ENCODE assay signal across 8 cellular contexts in the genomic region with DNA sequence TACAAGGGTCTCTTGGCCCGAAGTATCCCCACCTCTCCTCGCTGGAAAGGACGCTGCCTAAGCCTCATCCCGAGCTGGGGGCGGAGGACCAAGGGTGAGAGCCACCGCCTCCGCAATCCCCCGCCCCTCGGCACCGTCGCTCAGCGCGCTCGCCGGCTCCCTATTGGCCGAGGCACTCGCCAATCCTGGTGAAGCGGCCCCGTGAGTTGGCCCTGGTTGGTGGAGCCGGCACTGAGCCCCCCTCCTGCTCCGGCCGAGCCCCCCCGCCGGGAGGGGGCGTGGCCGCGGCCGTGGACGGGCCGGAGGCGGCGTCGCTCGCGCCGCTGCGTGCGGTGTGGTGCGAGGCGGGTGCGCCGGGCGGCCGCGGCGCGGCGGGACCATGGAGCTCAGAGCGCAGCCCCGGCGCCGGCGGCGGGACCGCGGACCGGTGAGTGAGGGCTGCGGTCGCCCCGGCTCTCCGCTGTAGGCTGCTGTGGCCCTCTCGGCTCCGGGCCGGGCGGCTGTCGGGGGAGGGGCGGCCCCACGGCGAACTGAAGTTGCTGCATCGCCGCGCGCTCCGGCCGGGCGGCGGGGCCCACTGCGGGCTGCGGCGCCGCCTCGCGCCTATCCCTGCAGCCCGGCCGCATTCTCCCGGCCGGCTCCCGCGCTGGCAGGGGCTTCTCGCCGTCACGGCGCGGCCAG. TPM values are rescaled to one million over a fixed set of nuclear protein-coding genes. Genes with fewer than 3 reads are reported as not detected.
DNase-seq lines count a peak whose midpoint lies in the region; ATAC-seq lines count a peak whose summit lies in the region.

A gene with protein sequence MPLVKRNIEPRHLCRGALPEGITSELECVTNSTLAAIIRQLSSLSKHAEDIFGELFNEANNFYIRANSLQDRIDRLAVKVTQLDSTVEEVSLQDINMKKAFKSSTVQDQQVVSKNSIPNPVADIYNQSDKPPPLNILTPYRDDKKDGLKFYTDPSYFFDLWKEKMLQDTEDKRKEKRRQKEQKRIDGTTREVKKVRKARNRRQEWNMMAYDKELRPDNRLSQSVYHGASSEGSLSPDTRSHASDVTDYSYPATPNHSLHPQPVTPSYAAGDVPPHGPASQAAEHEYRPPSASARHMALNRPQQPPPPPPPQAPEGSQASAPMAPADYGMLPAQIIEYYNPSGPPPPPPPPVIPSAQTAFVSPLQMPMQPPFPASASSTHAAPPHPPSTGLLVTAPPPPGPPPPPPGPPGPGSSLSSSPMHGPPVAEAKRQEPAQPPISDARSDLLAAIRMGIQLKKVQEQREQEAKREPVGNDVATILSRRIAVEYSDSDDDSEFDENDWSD (plus strand): TSS at position 291 of the 681 bp plus-strand sequence. CDS start 84,588 bp downstream, outside the sequence.

- H3K36me3 Mint-ChIP-seq in activated CD4-positive, alpha-beta memory T cell treated with anti-CD3 and anti-CD28 coated beads, Interleukin-2, amount 10 ng/mL, durations not matched to agents 7 days and 5 days (ENCODE audit: low read depth) = no peaks in the 10 kb centered on the region

- H3K23ac ChIP-seq in mesendoderm (ENCODE audit: low read length) = no peak within 1 kb of the TSS

- POLR2A ChIA-PET in activated CD4-positive, alpha-beta memory T cell treated with anti-CD3 and anti-CD28 coated beads, Interleukin-2, amount 10 ng/mL, durations not matched to agents 7 days and 5 days (lab: Charles Lee) = no interaction called here

- peak; percentile 98 for DNase-seq in AG08396 (ENCODE audit: low spot score)
- peak; percentile 72 for DNase-seq in NCI-H2196 treated with DMSO at 0.1 percent for 48 hours (lab: John Stamatoyannopoulos, UW; ENCODE audit: unreplicated experiment)
- peak; percentile 50 for DNase-seq in activated CD4-positive, alpha-beta memory T cell treated with anti-CD3 and anti-CD28 coated beads, Interleukin-2, amount 10 ng/mL, durations not matched to agents 7 days and 5 days
- peak; percentile 57 for DNase-seq in epithelial cell of prostate (ENCODE audit: low read depth, low spot score)
- DNase-seq in mesendoderm = peak; percentile 97
- peak; percentile 68 for DNase-seq in stimulated activated CD8-positive, alpha-beta memory T cell treated with anti-CD3 and anti-CD28 coated beads, Interleukin-4, amount 100 ng/mL, for 48 hours

- H3K4ac ChIP-seq in mesendoderm (ENCODE audit: low read depth, low read length) = no peak within 1 kb of the TSS

- peaks cover 5% of the 10 kb centered on the region for H3K79me2 ChIP-seq in mesendoderm (ENCODE audit: control insufficient read depth, insufficient read depth, low read length)

- no peak within 1 kb of the TSS for H2BK15ac ChIP-seq in mesendoderm (replicated peaks; ENCODE audit: low read depth)

- H3K79me1 ChIP-seq in mesendoderm (ENCODE audit: low read length) = peaks cover 12% of the 10 kb centered on the region

- H3K9me3 Mint-ChIP-seq in activated CD4-positive, alpha-beta memory T cell treated with anti-CD3 and anti-CD28 coated beads, Interleukin-2, amount 10 ng/mL, durations not matched to agents 7 days and 5 days = no peaks in the 10 kb centered on the region

- H3K4me2 ChIP-seq in mesendoderm (ENCODE audit: low read length) = peak within 1 kb of the TSS; percentile 64

- H3K4me3 Mint-ChIP-seq in activated CD4-positive, alpha-beta memory T cell treated with anti-CD3 and anti-CD28 coated beads, Interleukin-2, amount 10 ng/mL, durations not matched to agents 7 days and 5 days = peak within 1 kb of the TSS; percentile 33

- no peak within 1 kb of the TSS for H2BK120ac ChIP-seq in mesendoderm (ENCODE audit: low read depth, low read length)

- peak within 1 kb of the TSS; percentile 76 for H3K9ac ChIP-seq in mesendoderm (ENCODE audit: low read length)

- ATAC-seq in GM19025 (IDR thresholded peaks at IDR 0.05; ENCODE audit: low read depth, unreplicated experiment) = peak; percentile 94
- peak; percentile 96 for ATAC-seq in HG03159 (IDR thresholded peaks at IDR 0.05; ENCODE audit: unreplicated experiment)

- H3K56ac ChIP-seq in mesendoderm (ENCODE audit: low read length) = peak within 1 kb of the TSS; percentile 93

- CTCF ChIA-PET in activated CD4-positive, alpha-beta memory T cell treated with anti-CD3 and anti-CD28 coated beads, Interleukin-2, amount 10 ng/mL, durations not matched to agents 7 days and 5 days (lab: Charles Lee) = no interaction called here

- no peak within 1 kb of the TSS for H4K5ac ChIP-seq in mesendoderm (ENCODE audit: low read length)

- H3K27ac Mint-ChIP-seq in activated CD4-positive, alpha-beta memory T cell treated with anti-CD3 and anti-CD28 coated beads, Interleukin-2, amount 10 ng/mL, durations not matched to agents 7 days and 5 days = no peak within 1 kb of the TSS

- H3K4me3 ChIP-seq in mesendoderm (ENCODE audit: low read length) = peak within 1 kb of the TSS; percentile 67

- no peaks in the 10 kb centered on the region for H3K27me3 ChIP-seq in mesendoderm (ENCODE audit: insufficient read depth, low read length, poor library complexity)

- no peak within 1 kb of the TSS for H3K27ac ChIP-seq in epithelial cell of prostate
- no peak within 1 kb of the TSS for H3K27ac ChIP-seq in mesendoderm (ENCODE audit: low read depth, low read length)

- peaks cover 28% of the 10 kb centered on the region for H3K27me3 Mint-ChIP-seq in activated CD4-positive, alpha-beta memory T cell treated with anti-CD3 and anti-CD28 coated beads, Interleukin-2, amount 10 ng/mL, durations not matched to agents 7 days and 5 days

- no CpG with 5 or more reads among the region's 94 CpGs for WGBS in mesendoderm (ENCODE audit: extremely low coverage, insufficient coverage, low lambda C conversion rate)

- no peak within 1 kb of the TSS for H2BK5ac ChIP-seq in mesendoderm (ENCODE audit: low read length)

- H3K4me1 ChIP-seq in mesendoderm (ENCODE audit: control insufficient read depth, low read depth, low read length) = peaks cover 2% of the 10 kb centered on the region

- H2AK5ac ChIP-seq in mesendoderm (ENCODE audit: low read length) = no peak within 1 kb of the TSS

- no peak within 1 kb of the TSS for H4K8ac ChIP-seq in mesendoderm (ENCODE audit: low read depth, low read length)

- no peaks in the 10 kb centered on the region for H3K36me3 ChIP-seq in mesendoderm (ENCODE audit: control insufficient read depth, insufficient read depth, low read length)

- H3K4me1 Mint-ChIP-seq in activated CD4-positive, alpha-beta memory T cell treated with anti-CD3 and anti-CD28 coated beads, Interleukin-2, amount 10 ng/mL, durations not matched to agents 7 days and 5 days = peaks cover 6% of the 10 kb centered on the region

- peak within 1 kb of the TSS; percentile 73 for H3K18ac ChIP-seq in mesendoderm (ENCODE audit: low read length)

RNA-seq across cellular contexts. Expression of the gene that starts here (rescaled TPM):
- total RNA-seq in activated CD4-positive, alpha-beta memory T cell treated with anti-CD3 and anti-CD28 coated beads, Interleukin-2, amount 10 ng/mL, durations not matched to agents 7 days and 5 days = not detected
- 12.5 TPM for polyA plus RNA-seq in mesendoderm (2013, experiment 1 of 2)
- 13.1 TPM for polyA plus RNA-seq in mesendoderm (2013, experiment 2 of 2)

Comparison
In these comparisons a context has a peak if more than half of its experiments do, and no peak if none do; other contexts are left out.
1. Peak in DNase-seq in activated CD4-positive, alpha-beta memory T cell treated with anti-CD3 and anti-CD28 coated beads, Interleukin-2, amount 10 ng/mL, durations not matched to agents 7 days and 5 days; RNA of the gene not detected or under 1 TPM.